33 cellular contexts compared by ENCODE assay signal in the genomic region with DNA sequence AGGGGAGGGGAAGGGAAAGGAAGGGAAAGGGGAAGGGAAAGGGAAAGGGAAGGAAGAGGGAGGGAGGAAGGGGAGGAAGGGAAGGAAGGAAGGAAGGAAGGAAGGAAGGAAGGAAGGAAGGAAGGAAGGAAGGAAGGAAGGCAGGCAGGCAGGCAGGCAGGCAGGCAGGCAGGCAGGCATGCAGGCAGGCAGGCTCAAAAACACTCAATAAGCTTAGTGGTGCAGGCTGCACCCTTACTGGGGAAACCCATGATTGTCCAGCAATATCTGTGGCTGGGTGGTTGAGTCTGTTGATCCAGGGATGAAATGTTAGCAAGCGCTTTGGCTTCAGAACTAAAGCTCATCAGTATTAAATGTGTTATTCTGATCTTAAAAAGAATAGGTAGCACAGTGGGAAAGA.
"Had no signal": no experiment of that assay in that cellular context is flagged by ENCODE, and none has a peak within 500 bp of the region (broad histone marks: within the 10 kb centered on the region; RNA-seq: fewer than 3 reads in every experiment).

No MANE protein-coding gene starts in this region.

- ATAC-seq: activated CD8-positive, alpha-beta memory T cell treated with anti-CD3 and anti-CD28 coated beads, Interleukin-2, amount 10 ng/mL, durations not matched to agents 7 days and 5 days; Right ventricle myocardium inferior had no signal

- H3K27me3 ChIP-seq: MG63, Peyer's patch had no signal

- DNase-seq: activated CD4-positive, alpha-beta memory T cell treated with anti-CD3 and anti-CD28 coated beads, Interleukin-2, amount 10 ng/mL, durations not matched to agents 7 days and 5 days; activated CD4-positive, alpha-beta T cell treated with anti-CD3 and anti-CD28 coated beads for 1 hour; activated CD4-positive, alpha-beta T cell treated with anti-CD3 and anti-CD28 coated beads for 48 hours; activated CD4-positive, CD25-positive, alpha-beta regulatory T cell; activated CD8-positive, alpha-beta memory T cell treated with anti-CD3 and anti-CD28 coated beads for 24 hours; activated CD8-positive, alpha-beta memory T cell treated with anti-CD3 and anti-CD28 coated beads, Interleukin-2, amount 10 ng/mL, durations not matched to agents 7 days and 5 days; activated CD8-positive, alpha-beta memory T cell treated with anti-CD3 and anti-CD28 coated beads, Interleukin-2, amount 50 U/mL, for 48 hours; activated effector memory CD4-positive, alpha-beta T cell treated with Interleukin-2 at 50 U/mL for 16 hours; activated naive CD4-positive, alpha-beta T cell treated with anti-CD3 and anti-CD28 coated beads, Interleukin-2, amount 10 ng/mL, durations not matched to agents 7 days and 5 days; activated naive CD8-positive, alpha-beta T cell treated with anti-CD3 and anti-CD28 coated beads for 36 hours; activated T-cell treated with anti-CD3 and anti-CD28 coated beads, Interleukin-2, amount 50 U/mL, for 48 hours; amniotic stem cell; aorta; Kasumi-1; MG63; NCI-H1048; NCI-H1105 treated with DMSO at 0.1 percent for 48 hours; NCI-H1436; NCI-H1694; NCI-H1930; NCI-H2081 treated with DMSO at 0.1 percent for 48 hours; NCI-H226; NCI-H446 treated with DMSO at 0.1 percent for 48 hours; NCI-H524; NCI-H69; NCI-H82; Peyer's patch; SIG-M5; SW 1271; T1000; WERI-Rb-1 had no signal

- H3K4me3 ChIP-seq: MG63, Peyer's patch had no signal

- H3K36me3 ChIP-seq: Peyer's patch, WERI-Rb-1 had no signal

- H3K27ac ChIP-seq: RWPE1, WERI-Rb-1 had no signal

- H3K9me3 ChIP-seq: MG63, Peyer's patch had no signal
